In the genomic region with DNA sequence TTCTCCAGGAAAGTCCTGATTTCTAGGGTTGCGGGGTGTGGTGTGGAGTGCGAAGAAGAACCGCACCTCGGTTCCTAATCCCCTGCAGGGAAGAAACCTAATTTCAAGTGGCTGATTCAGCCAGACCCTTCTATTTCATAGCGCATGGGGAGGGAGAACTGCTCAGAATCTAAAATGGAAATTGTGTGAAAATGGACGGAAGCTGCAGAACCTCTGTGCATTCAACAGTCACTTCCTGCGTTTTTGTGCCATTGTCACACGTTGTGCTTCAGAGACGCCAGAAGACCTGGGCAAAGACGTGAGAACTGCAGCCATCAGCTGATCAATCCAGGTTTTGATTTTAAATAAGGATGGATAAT, we compare ENCODE assay signal across 8 cellular contexts. TPM values are rescaled to one million over a fixed set of nuclear protein-coding genes. Genes with fewer than 3 reads are reported as not detected.
DNase-seq lines count a peak whose midpoint lies in the region; ATAC-seq, FAIRE-seq and TF ChIP-seq lines count a peak whose summit lies in the region.

No MANE protein-coding gene starts in this region.

- DNase-seq in left cardiac atrium, result no peak
- no peak for DNase-seq in Right ventricle myocardium superior
- peak; percentile 74 for DNase-seq in activated effector memory CD4-positive, alpha-beta T cell treated with anti-CD3 and anti-CD28 coated beads, Interleukin-2, amount 50 U/mL, for 16 hours
- DNase-seq in kidney, result no peak
- DNase-seq in stimulated activated naive CD4-positive, alpha-beta T cell treated with Interleukin-2 at 50 U/mL for 16 hours (lab: John Stamatoyannopoulos, UW), result peak; percentile 14
- no peak for DNase-seq in cortex of kidney (lab: John Stamatoyannopoulos, UW)
- no peak for DNase-seq in NCI-H82 (lab: John Stamatoyannopoulos, UW)

- H3K9ac ChIP-seq in kidney (ENCODE audit: low read length in 2 of 2), result no peak overlapping the region

- peak overlapping the region; percentile 60 to 80 for H3K4me3 ChIP-seq in kidney (ENCODE audit: low read length in 2 of 2)

- ATAC-seq in left cardiac atrium (peak; percentile 20 to 31), Right ventricle myocardium superior (ENCODE audit: poor library complexity) (no peak), HG03442 (IDR thresholded peaks at IDR 0.05; ENCODE audit: unreplicated experiment) (peak; percentile 14)

- no peaks in the 10 kb centered on the region for H3K36me3 ChIP-seq in kidney (ENCODE audit: control insufficient read depth in 1 of 2, insufficient read depth in 2 of 2, low read length in 2 of 2)

- intact Hi-C loops in left cardiac atrium (cut with DNase I) (no loop called here), Right ventricle myocardium superior (cut with DNase I) (no loop called here), kidney (cut with DNase I) (no loop called here)

- no peak for FAIRE-seq in kidney (lab: Jason Lieb, UNC)

- no peak overlapping the region for H3K27ac ChIP-seq in kidney (ENCODE audit: low read depth in 2 of 2, low read length in 2 of 2)

- no peaks in the 10 kb centered on the region for H3K9me3 ChIP-seq in kidney (ENCODE audit: control insufficient read depth in 1 of 2, low read length in 2 of 2)

- no peaks in the 10 kb centered on the region for H3K4me1 ChIP-seq in kidney (ENCODE audit: control insufficient read depth in 1 of 2, insufficient read depth in 1 of 2, low read depth in 1 of 2, low read length in 2 of 2)

- no peak for TF ChIP-seq CTCF in kidney (IDR thresholded peaks at IDR 0.05; ENCODE audit: borderline replicate concordance, extremely low read depth, insufficient read depth)

RNA-seq across cellular contexts. Expression of gene SIDT1, which starts 1.2 kb away (rescaled TPM):
- under 1 TPM; 0.71 to 0.79 TPM for total RNA-seq in left cardiac atrium
- 0.78 TPM for total RNA-seq in Right ventricle myocardium superior
- 4.9 TPM for total RNA-seq in kidney
- polyA plus RNA-seq in kidney (ENCODE audit: insufficient read depth, low read depth, low replicate concordance), result 0.92 TPM

RNA-seq across cellular contexts. Expression of gene SPICE1, which starts 18.6 kb away (rescaled TPM):
- 1 to 10 TPM; 6.3 to 7.8 TPM for total RNA-seq in left cardiac atrium
- total RNA-seq in Right ventricle myocardium superior, result 3.7 TPM
- total RNA-seq in kidney, result 16.7 TPM
- 4.3 TPM for polyA plus RNA-seq in kidney (ENCODE audit: insufficient read depth, low read depth, low replicate concordance)

Comparison
In these comparisons a context has a peak if more than half of its experiments do, and no peak if none do; other contexts are left out.
1. DNase-seq: peak in activated effector memory CD4-positive, alpha-beta T cell treated with anti-CD3 and anti-CD28 coated beads, Interleukin-2, amount 50 U/mL, for 16 hours (single experiment) and stimulated activated naive CD4-positive, alpha-beta T cell treated with Interleukin-2 at 50 U/mL for 16 hours (single experiment); none in left cardiac atrium (single experiment), Right ventricle myocardium superior (single experiment), kidney (single experiment), cortex of kidney (single experiment) and NCI-H82 (single experiment).